Comparison of ENCODE assay signal across 34 cellular contexts in genomic region chr13:63139277-63139676, GRCh38.
"Had no signal": no experiment of that assay in that cellular context is flagged by ENCODE, and none has a peak within 500 bp of the region (broad histone marks: within the 10 kb centered on the region; RNA-seq: fewer than 3 reads in every experiment).

No MANE protein-coding gene starts in this region.

- DNase-seq: activated CD4-positive, alpha-beta memory T cell treated with anti-CD3 and anti-CD28 coated beads for 36 hours; activated CD4-positive, alpha-beta T cell treated with anti-CD3 and anti-CD28 coated beads for 36 hours; activated CD4-positive, alpha-beta T cell treated with anti-CD3 and anti-CD28 coated beads, Interleukin-2, amount 10 ng/mL, durations not matched to agents 24 days and 14 days; activated CD4-positive, CD25-positive, alpha-beta regulatory T cell; activated CD4-positive, CD25-positive, alpha-beta regulatory T cell treated with anti-CD3 and anti-CD28 coated beads, Interleukin-2, amount 50 U/mL, for 72 hours; activated CD8-positive, alpha-beta memory T cell treated with anti-CD3 and anti-CD28 coated beads, Interleukin-2, amount 10 ng/mL, durations not matched to agents 7 days and 5 days; activated CD8-positive, alpha-beta memory T cell treated with anti-CD3 and anti-CD28 coated beads, Interleukin-2, amount 50 U/mL, for 48 hours; activated CD8-positive, alpha-beta T cell treated with anti-CD3 and anti-CD28 coated beads, Interleukin-2, amount 10 ng/mL, durations not matched to agents 7 days and 5 days; activated effector memory CD4-positive, alpha-beta T cell treated with anti-CD3 and anti-CD28 coated beads, Interleukin-2, amount 50 U/mL, for 16 hours; activated naive CD4-positive, alpha-beta T cell treated with anti-CD3 and anti-CD28 coated beads for 36 hours; activated naive CD8-positive, alpha-beta T cell treated with anti-CD3 and anti-CD28 coated beads for 36 hours; activated naive CD8-positive, alpha-beta T cell treated with anti-CD3 and anti-CD28 coated beads, Interleukin-2, amount 50 U/mL, for 24 hours; activated T-cell treated with anti-CD3 and anti-CD28 coated beads for 4 hours; activated T-cell treated with anti-CD3 and anti-CD28 coated beads, Interleukin-2, amount 50 U/mL, for 4 hours; adrenal gland; amygdala; aorta; central memory CD4-positive, alpha-beta T cell; cerebellar nuclear complex; colonic mucosa; effector CD8-positive, alpha-beta T cell; erythroblast; foreskin keratinocyte; gastrocnemius medialis; glutamatergic neuron; heart left ventricle; T-helper 2 cell had no signal

- H3K4me1 ChIP-seq: adrenal gland, breast epithelium, colonic mucosa, esophagus muscularis mucosa, foreskin keratinocyte, gastrocnemius medialis, heart left ventricle had no signal

- H3K27me3 Mint-ChIP-seq: activated CD4-positive, alpha-beta memory T cell treated with anti-CD3 and anti-CD28 coated beads for 36 hours; activated CD4-positive, alpha-beta T cell treated with anti-CD3 and anti-CD28 coated beads for 36 hours; activated CD4-positive, alpha-beta T cell treated with anti-CD3 and anti-CD28 coated beads, Interleukin-2, amount 10 ng/mL, durations not matched to agents 24 days and 14 days; activated CD8-positive, alpha-beta memory T cell treated with anti-CD3 and anti-CD28 coated beads, Interleukin-2, amount 10 ng/mL, durations not matched to agents 7 days and 5 days; activated naive CD4-positive, alpha-beta T cell treated with anti-CD3 and anti-CD28 coated beads, Interleukin-2, amount 50 U/mL, for 24 hours; activated naive CD8-positive, alpha-beta T cell treated with anti-CD3 and anti-CD28 coated beads for 36 hours; activated naive CD8-positive, alpha-beta T cell treated with anti-CD3 and anti-CD28 coated beads, Interleukin-2, amount 50 U/mL, for 24 hours; brain had no signal

- H3K9me3 ChIP-seq: adrenal gland, breast epithelium, colonic mucosa, esophagus muscularis mucosa, gastrocnemius medialis had no signal

- H3K27me3 ChIP-seq: adrenal gland, breast epithelium, cardiac muscle cell, colonic mucosa, esophagus muscularis mucosa, foreskin keratinocyte, gastrocnemius medialis, heart left ventricle had no signal

- H3K27ac ChIP-seq: adrenal gland, breast epithelium, cardiac muscle cell, colonic mucosa, esophagus muscularis mucosa, foreskin keratinocyte, gastrocnemius medialis, heart left ventricle had no signal

- H3K4me3 Mint-ChIP-seq: activated CD4-positive, alpha-beta memory T cell treated with anti-CD3 and anti-CD28 coated beads for 36 hours; activated CD4-positive, alpha-beta T cell treated with anti-CD3 and anti-CD28 coated beads for 36 hours; activated CD4-positive, alpha-beta T cell treated with anti-CD3 and anti-CD28 coated beads, Interleukin-2, amount 10 ng/mL, durations not matched to agents 24 days and 14 days; activated CD8-positive, alpha-beta memory T cell treated with anti-CD3 and anti-CD28 coated beads, Interleukin-2, amount 10 ng/mL, durations not matched to agents 7 days and 5 days; activated CD8-positive, alpha-beta T cell treated with anti-CD3 and anti-CD28 coated beads, Interleukin-2, amount 10 ng/mL, durations not matched to agents 7 days and 5 days; activated naive CD4-positive, alpha-beta T cell treated with anti-CD3 and anti-CD28 coated beads for 36 hours; activated naive CD4-positive, alpha-beta T cell treated with anti-CD3 and anti-CD28 coated beads, Interleukin-2, amount 50 U/mL, for 24 hours; activated naive CD8-positive, alpha-beta T cell treated with anti-CD3 and anti-CD28 coated beads for 36 hours; activated naive CD8-positive, alpha-beta T cell treated with anti-CD3 and anti-CD28 coated beads, Interleukin-2, amount 50 U/mL, for 24 hours; activated T-cell treated with anti-CD3 and anti-CD28 coated beads, Interleukin-2, amount 50 U/mL, for 4 hours; activated T-helper 1 cell treated with anti-CD3 and anti-CD28 coated beads, Interleukin-12 subunit alpha, Interleukin-12 subunit beta, Interleukin-2, Interleukin-4 antibody, amounts not matched to agents 30 ng/mL and 10 ng/mL and 1 ng/mL, durations not matched to agents 14 hours and 24 hours and 36 hours; brain had no signal

- H3K4me3 ChIP-seq: adrenal gland, breast epithelium, cardiac muscle cell, colonic mucosa, esophagus muscularis mucosa, gastrocnemius medialis, heart left ventricle had no signal

- ATAC-seq: activated CD4-positive, alpha-beta T cell treated with anti-CD3 and anti-CD28 coated beads for 36 hours; activated CD8-positive, alpha-beta memory T cell treated with anti-CD3 and anti-CD28 coated beads, Interleukin-2, amount 10 ng/mL, durations not matched to agents 7 days and 5 days; activated CD8-positive, alpha-beta T cell treated with anti-CD3 and anti-CD28 coated beads, Interleukin-2, amount 10 ng/mL, durations not matched to agents 7 days and 5 days; activated naive CD8-positive, alpha-beta T cell treated with anti-CD3 and anti-CD28 coated beads, Interleukin-2, amount 50 U/mL, for 24 hours; activated T-cell treated with anti-CD3 and anti-CD28 coated beads, Interleukin-2, amount 50 U/mL, for 4 hours; foreskin keratinocyte; gastrocnemius medialis; heart left ventricle had no signal

- H3K27ac Mint-ChIP-seq: activated CD4-positive, alpha-beta memory T cell treated with anti-CD3 and anti-CD28 coated beads for 36 hours; activated CD4-positive, alpha-beta T cell treated with anti-CD3 and anti-CD28 coated beads for 36 hours; activated CD4-positive, alpha-beta T cell treated with anti-CD3 and anti-CD28 coated beads, Interleukin-2, amount 10 ng/mL, durations not matched to agents 24 days and 14 days; activated CD8-positive, alpha-beta memory T cell treated with anti-CD3 and anti-CD28 coated beads, Interleukin-2, amount 10 ng/mL, durations not matched to agents 7 days and 5 days; activated CD8-positive, alpha-beta T cell treated with anti-CD3 and anti-CD28 coated beads, Interleukin-2, amount 10 ng/mL, durations not matched to agents 7 days and 5 days; activated naive CD4-positive, alpha-beta T cell treated with anti-CD3 and anti-CD28 coated beads for 36 hours; activated naive CD4-positive, alpha-beta T cell treated with anti-CD3 and anti-CD28 coated beads, Interleukin-2, amount 50 U/mL, for 24 hours; activated naive CD8-positive, alpha-beta T cell treated with anti-CD3 and anti-CD28 coated beads for 36 hours; activated naive CD8-positive, alpha-beta T cell treated with anti-CD3 and anti-CD28 coated beads, Interleukin-2, amount 50 U/mL, for 24 hours; activated T-helper 1 cell treated with anti-CD3 and anti-CD28 coated beads, Interleukin-12 subunit alpha, Interleukin-12 subunit beta, Interleukin-2, Interleukin-4 antibody, amounts not matched to agents 30 ng/mL and 10 ng/mL and 1 ng/mL, durations not matched to agents 14 hours and 24 hours and 36 hours; activated T-helper 2 cell treated with anti-CD3 and anti-CD28 coated beads, Interferon-gamma antibody, Interleukin-2, Interleukin-4, amounts not matched to agents 10 μg/mL and 5 μg/mL and 100 μg/mL, durations not matched to agents 14 hours and 24 hours and 36 hours; brain had no signal

- H3K4me1 Mint-ChIP-seq: activated CD4-positive, alpha-beta T cell treated with anti-CD3 and anti-CD28 coated beads for 36 hours; activated CD4-positive, alpha-beta T cell treated with anti-CD3 and anti-CD28 coated beads, Interleukin-2, amount 10 ng/mL, durations not matched to agents 24 days and 14 days; activated CD8-positive, alpha-beta memory T cell treated with anti-CD3 and anti-CD28 coated beads, Interleukin-2, amount 10 ng/mL, durations not matched to agents 7 days and 5 days; activated naive CD4-positive, alpha-beta T cell treated with anti-CD3 and anti-CD28 coated beads, Interleukin-2, amount 50 U/mL, for 24 hours; activated naive CD8-positive, alpha-beta T cell treated with anti-CD3 and anti-CD28 coated beads for 36 hours; activated naive CD8-positive, alpha-beta T cell treated with anti-CD3 and anti-CD28 coated beads, Interleukin-2, amount 50 U/mL, for 24 hours; brain had no signal

- H3K36me3 Mint-ChIP-seq: activated CD4-positive, alpha-beta memory T cell treated with anti-CD3 and anti-CD28 coated beads for 36 hours; activated CD8-positive, alpha-beta memory T cell treated with anti-CD3 and anti-CD28 coated beads, Interleukin-2, amount 10 ng/mL, durations not matched to agents 7 days and 5 days; activated naive CD4-positive, alpha-beta T cell treated with anti-CD3 and anti-CD28 coated beads, Interleukin-2, amount 50 U/mL, for 24 hours; activated naive CD8-positive, alpha-beta T cell treated with anti-CD3 and anti-CD28 coated beads for 36 hours; brain had no signal

- H3K36me3 ChIP-seq: adrenal gland, breast epithelium, cardiac muscle cell, colonic mucosa, esophagus muscularis mucosa, gastrocnemius medialis, heart left ventricle had no signal

- H3K9me3 Mint-ChIP-seq: activated CD4-positive, alpha-beta T cell treated with anti-CD3 and anti-CD28 coated beads, Interleukin-2, amount 10 ng/mL, durations not matched to agents 24 days and 14 days had no signal
